Comparison of ENCODE assay signal across 8 cellular contexts in the genomic region with DNA sequence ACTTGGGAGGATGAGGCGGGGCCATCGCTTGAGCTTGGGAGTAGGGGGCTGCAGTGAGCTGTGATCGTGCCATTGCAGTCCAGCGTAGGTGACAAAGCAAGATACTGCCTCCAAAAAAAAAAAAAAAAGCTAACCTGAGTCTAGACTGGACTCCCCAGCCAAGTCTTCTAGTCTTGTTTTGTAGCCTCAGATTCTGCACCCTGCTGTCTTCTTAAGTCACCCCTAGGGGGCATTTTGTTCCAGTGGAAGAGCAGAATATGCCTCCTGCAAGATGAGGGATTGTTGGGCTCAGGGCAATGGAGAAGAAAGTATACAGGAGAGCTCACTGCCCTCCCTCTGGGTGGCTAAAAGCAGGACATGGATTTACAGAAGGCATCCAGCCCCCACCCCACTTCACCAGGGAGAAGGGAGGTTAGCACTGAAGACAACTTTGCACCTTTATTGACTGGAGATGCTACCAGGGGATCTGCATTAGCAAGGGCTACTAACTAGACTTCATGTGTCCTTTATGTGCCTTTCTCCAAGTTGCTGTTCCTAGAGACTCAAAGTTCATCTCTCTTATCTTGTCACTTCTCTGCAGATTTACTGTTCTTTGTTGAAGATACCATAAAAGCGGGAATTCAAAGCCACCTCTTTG. TPM values are rescaled to one million over a fixed set of nuclear protein-coding genes. Genes with fewer than 3 reads are reported as not detected.
A peak's percentile ranks its signal among the peaks of the same experiment; 100 is the strongest.
DNase-seq lines count a peak whose midpoint lies in the region; ATAC-seq and TF ChIP-seq lines count a peak whose summit lies in the region.

No MANE protein-coding gene starts in this region.

- H3K27me3 Mint-ChIP-seq in T-helper 17 cell, result peaks cover 17% of the 10 kb centered on the region

- DNase-seq in stimulated activated CD4-positive, alpha-beta T cell treated with anti-CD3 and anti-CD28 coated beads, Interleukin-15, amount 100 ng/mL, for 24 hours, result peak; percentile 20
- no peak for DNase-seq in stimulated activated CD4-positive, alpha-beta T cell treated with anti-CD3 and anti-CD28 coated beads, Interleukin-1b, Interleukin-23, amount 100 ng/mL, for 48 hours
- DNase-seq in T-helper 17 cell (no peak), foreskin melanocyte (peak; percentile 75), tibial artery (no peak)
- no peak for DNase-seq in stimulated activated naive CD4-positive, alpha-beta T cell (lab: John Stamatoyannopoulos, UW)

- H3K27me3 ChIP-seq in KMS-11 (ENCODE audit: insufficient read depth, low read depth) (no peaks in the 10 kb centered on the region), tibial artery (peaks cover 0 to 61% of the 10 kb centered on the region in 2 donors)

- H3K36me3 Mint-ChIP-seq in T-helper 17 cell (ENCODE audit: low read depth), result no peaks in the 10 kb centered on the region

- H3K27ac Mint-ChIP-seq in T-helper 17 cell, result no peak overlapping the region

- no peak overlapping the region for H3K9ac ChIP-seq in KMS-11

- H3K4me3 ChIP-seq in KMS-11 (IDR thresholded peaks at IDR 0.05; ENCODE audit: insufficient read depth, low read depth, low read length) (no peak overlapping the region), tibial artery (no peak overlapping the region)

- H3K4me2 ChIP-seq in KMS-11, result no peak overlapping the region

- no peaks in the 10 kb centered on the region for H3K79me2 ChIP-seq in KMS-11 (ENCODE audit: insufficient read depth, low read depth)

- H4K20me1 ChIP-seq in KMS-11 (ENCODE audit: insufficient read depth), result no peaks in the 10 kb centered on the region

- no peaks in the 10 kb centered on the region for H3K36me3 ChIP-seq in KMS-11 (ENCODE audit: insufficient read depth)
- no peaks in the 10 kb centered on the region for H3K36me3 ChIP-seq in tibial artery

- H2AFZ ChIP-seq in KMS-11 (ENCODE audit: low read depth), result no peak overlapping the region

- H3K9me3 ChIP-seq in T-helper 17 cell (ENCODE audit: control insufficient read depth, low read length, poor library complexity, severe bottlenecking) (no peaks in the 10 kb centered on the region), tibial artery (no peaks in the 10 kb centered on the region)

- no peak overlapping the region for H3K4me3 Mint-ChIP-seq in T-helper 17 cell

- H3K27ac ChIP-seq in KMS-11 (no peak overlapping the region), tibial artery (no peak overlapping the region)

- intact Hi-C loops in tibial artery (cut with DNase I; ENCODE audit: low total_unique reads), result no loop called here

- peaks cover 8% of the 10 kb centered on the region for H3K4me1 Mint-ChIP-seq in T-helper 17 cell

- ATAC-seq in T-helper 17 cell, result peak; percentile 86
- no peak for ATAC-seq in GM19452 (IDR thresholded peaks at IDR 0.05; ENCODE audit: unreplicated experiment)

- H3K4me1 ChIP-seq in KMS-11 (ENCODE audit: low read depth, poor library complexity, severe bottlenecking) (no peaks in the 10 kb centered on the region), tibial artery (no peaks in the 10 kb centered on the region)

- TF ChIP-seq CTCF in KMS-11 (conservative IDR thresholded peaks at IDR 0.05; ENCODE audit: low read depth, low read length) (peak; percentile 65), tibial artery (IDR thresholded peaks at IDR 0.05) (peak; percentile 17 to 19)

RNA-seq across cellular contexts. Expression of gene RNF187, which starts 15.3 kb away (rescaled TPM):
- total RNA-seq in T-helper 17 cell, result 10 to 100 TPM; 65.6 to 77.8 TPM

RNA-seq across cellular contexts. Expression of gene TRIM17, which starts 55.2 kb away (rescaled TPM):
- total RNA-seq in T-helper 17 cell, result 1 to 10 TPM in 1 of 2 donors, under 1 TPM in 1; 0.47 to 2.0 TPM

Comparison
In these comparisons a context has a peak if more than half of its experiments do, and no peak if none do; other contexts are left out.
1. DNase-seq: peak in stimulated activated CD4-positive, alpha-beta T cell treated with anti-CD3 and anti-CD28 coated beads, Interleukin-15, amount 100 ng/mL, for 24 hours (single experiment) and foreskin melanocyte (single experiment); none in stimulated activated CD4-positive, alpha-beta T cell treated with anti-CD3 and anti-CD28 coated beads, Interleukin-1b, Interleukin-23, amount 100 ng/mL, for 48 hours (single experiment), T-helper 17 cell (0 of 3), tibial artery (0 of 2) and stimulated activated naive CD4-positive, alpha-beta T cell (0 of 6).